8 cellular contexts compared by ENCODE assay signal in genomic region chr10:45972106-45972812, GRCh38. TPM values are rescaled to one million over a fixed set of nuclear protein-coding genes. Genes with fewer than 3 reads are reported as not detected.
DNase-seq lines count a peak whose midpoint lies in the region; ATAC-seq and TF ChIP-seq lines count a peak whose summit lies in the region.
"Not testable (repeated sequence)": the region's sequence is repeated elsewhere in the genome, so short reads cannot be mapped to it uniquely, and the experiment has no call there.

Gene TIMM23 (plus strand): TSS chr10:45972489. CDS start chr10:45972625, 136 bp downstream.

- H3K27ac Mint-ChIP-seq in progenitor cell of endocrine pancreas: peak within 1 kb of the TSS; percentile 99

- H3K36me3 ChIP-seq in right atrium auricular region, transverse colon: not testable (repeated sequence)

- DNase-seq in GM13977 (ENCODE audit: low spot score) (peak; percentile 53), NCI-H1694 treated with DMSO at 0.1 percent for 48 hours (lab: John Stamatoyannopoulos, UW) (peak; percentile 30), T-helper 22 cell (ENCODE audit: low read depth) (peak; percentile 81), right atrium auricular region (ENCODE audit: low spot score) (peak; percentile 85), progenitor cell of endocrine pancreas (ENCODE audit: low spot score, unreplicated experiment) (peak; percentile 76), transverse colon (peak; percentile 90)

- H3K4me3 ChIP-seq in right atrium auricular region (peak within 1 kb of the TSS; percentile 75 to 78), transverse colon (peak within 1 kb of the TSS; percentile 70 to 81 (median 74))

- H3K27ac ChIP-seq in angular gyrus (ENCODE audit: low read depth, low read length): peak within 1 kb of the TSS; percentile 40
- peak within 1 kb of the TSS; percentile 67 to 77 for H3K27ac ChIP-seq in right atrium auricular region
- peak within 1 kb of the TSS; percentile 77 to 86 (median 82) for H3K27ac ChIP-seq in transverse colon

- peak; percentile 61 for ATAC-seq in HG02852 (IDR thresholded peaks at IDR 0.05; ENCODE audit: unreplicated experiment)

- 0% methylated on average over 4 to 59 of the region's 60 CpGs for WGBS in transverse colon (ENCODE audit: low coverage in 1 of 2), 2 donors

- H3K9me3 ChIP-seq in right atrium auricular region, transverse colon: not testable (repeated sequence)

- in situ Hi-C loops in GM13977 (cut with MboI; ENCODE audit: low pct_unique_long_range_greater_than_20kb, low sequenced_read_pairs, unreplicated experiment); transverse colon (cut with MboI; ENCODE audit: low pct_ligation_motif_present in 1 of 4, low pct_unique_long_range_greater_than_20kb in 1 of 4, low sequenced_read_pairs in 3 of 4): not testable (repeated sequence)

- H3K4me1 Mint-ChIP-seq in progenitor cell of endocrine pancreas (ENCODE audit: low read depth): peaks cover 26% of the 10 kb centered on the region

- H3K4me1 ChIP-seq in right atrium auricular region (peaks cover 0 to 27% of the 10 kb centered on the region in 2 donors), transverse colon (peaks cover 0 to 25% (median 17%) of the 10 kb centered on the region in 4 donors)

- not testable (repeated sequence) for H3K27me3 ChIP-seq in right atrium auricular region, transverse colon

- TF ChIP-seq EP300 in transverse colon (IDR thresholded peaks at IDR 0.05; ENCODE audit: low read depth): not testable (repeated sequence)

- intact Hi-C loops in transverse colon (cut with DNase I; ENCODE audit: low total_unique reads): not testable (repeated sequence)

- not testable (repeated sequence) for H3K27me3 Mint-ChIP-seq in progenitor cell of endocrine pancreas

- H3K4me3 Mint-ChIP-seq in progenitor cell of endocrine pancreas (ENCODE audit: low read depth): peak within 1 kb of the TSS; percentile 96

- TF ChIP-seq POLR2A in transverse colon (IDR thresholded peaks at IDR 0.05): peak; percentile 70

- not testable (repeated sequence) for H3K9me3 Mint-ChIP-seq in progenitor cell of endocrine pancreas (ENCODE audit: low read depth)

- not testable (repeated sequence) for TF ChIP-seq CTCF in GM13977 (IDR thresholded peaks at IDR 0.05; ENCODE audit: extremely low read depth, insufficient read depth, missing control alignments); right atrium auricular region (IDR thresholded peaks at IDR 0.05); progenitor cell of endocrine pancreas (IDR thresholded peaks at IDR 0.05; ENCODE audit: unreplicated experiment); transverse colon (IDR thresholded peaks at IDR 0.05)

- H3K36me3 Mint-ChIP-seq in progenitor cell of endocrine pancreas (ENCODE audit: insufficient read depth): not testable (repeated sequence)

RNA-seq across cellular contexts. Expression of gene TIMM23, which starts in this region (rescaled TPM):
- 10 to 100 TPM; 67.6 to 88.8 TPM for total RNA-seq in right atrium auricular region
- total RNA-seq in progenitor cell of endocrine pancreas: 52.4 and 57.7 TPM in 2 replicates
- 10 to 100 TPM; 17.2 to 52.6 (median 35.9) TPM for total RNA-seq in transverse colon

Comparison
In these comparisons a context has a peak if more than half of its experiments do, and no peak if none do; other contexts are left out.
1. Peak in every context shown above with its lines: DNase-seq, ATAC-seq, H3K4me3 ChIP-seq and H3K27ac ChIP-seq.
2. DNase-seq: peak in every context shown above with its lines; median percentile 90 in transverse colon; 85 in right atrium auricular region; 81 in T-helper 22 cell; 76 in progenitor cell of endocrine pancreas; 53 in GM13977; 30 in NCI-H1694 treated with DMSO at 0.1 percent for 48 hours.